In the genomic region with DNA sequence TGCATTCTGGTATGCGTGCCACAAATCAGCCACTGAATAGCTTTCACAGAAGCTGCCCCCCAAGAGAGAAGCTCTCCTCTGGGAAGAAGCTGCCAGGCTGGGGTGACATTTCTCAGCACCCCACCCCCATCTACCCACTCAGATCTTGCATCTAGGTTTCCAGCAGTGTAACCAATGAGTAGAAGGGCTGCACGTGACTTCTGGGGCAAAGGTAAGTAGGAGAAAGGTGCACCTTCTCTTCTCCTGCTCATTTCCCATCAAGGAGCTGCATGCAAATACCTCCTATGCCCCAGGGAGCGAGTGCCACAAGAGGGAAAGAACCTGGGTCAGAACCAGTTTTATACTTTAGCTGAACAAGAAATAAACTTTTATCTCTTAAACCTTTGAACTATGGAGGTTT, we compare ENCODE assay signal across 28 cellular contexts.
A peak's percentile ranks its signal among the peaks of the same experiment; 100 is the strongest.
DNase-seq lines count a peak whose midpoint lies in the region; ATAC-seq, FAIRE-seq and TF ChIP-seq lines count a peak whose summit lies in the region.
"Had no signal": no experiment of that assay in that cellular context is flagged by ENCODE, and none has a peak within 500 bp of the region (broad histone marks: within the 10 kb centered on the region; RNA-seq: fewer than 3 reads in every experiment).

No MANE protein-coding gene starts in this region.

- peaks cover 4% of the 10 kb centered on the region for H3K9me3 Mint-ChIP-seq in Calu3 (ENCODE audit: low read depth, unreplicated experiment)
- peaks cover 20% of the 10 kb centered on the region for H3K9me3 Mint-ChIP-seq in GM23338
- H3K9me3 Mint-ChIP-seq in progenitor cell of endocrine pancreas (ENCODE audit: low read depth), result peaks cover 4% of the 10 kb centered on the region

- no peaks in the 10 kb centered on the region for H3K27me3 ChIP-seq in GM23338 (ENCODE audit: insufficient read depth)
- H3K27me3 ChIP-seq in small intestine (ENCODE audit: control insufficient read depth in 2 of 2, insufficient read depth in 2 of 2, low read length in 2 of 2), result no peaks in the 10 kb centered on the region
- H3K27me3 ChIP-seq: BE2C, BLaER1 had no signal

- H3K27me3 Mint-ChIP-seq in Calu3 (ENCODE audit: unreplicated experiment) (no peaks in the 10 kb centered on the region), GM23338 (ENCODE audit: insufficient read depth, low read depth, poor library complexity) (peaks cover 2% of the 10 kb centered on the region), progenitor cell of endocrine pancreas (no peaks in the 10 kb centered on the region)

- no TSS peak for BruUV-seq in Calu3 (replicated peaks; lab: Mats Ljungman, UMichigan)

- H3K4me3 Mint-ChIP-seq in Calu3 (ENCODE audit: low read depth, unreplicated experiment) (no peak overlapping the region), GM23338 (no peak overlapping the region), progenitor cell of endocrine pancreas (ENCODE audit: low read depth) (no peak overlapping the region)
- H3K4me3 Mint-ChIP-seq: CD14-positive monocyte; CD4-positive, alpha-beta memory T cell; CD4-positive, CD25-positive, alpha-beta regulatory T cell; CD8-positive, alpha-beta memory T cell had no signal

- FAIRE-seq in small intestine (lab: Jason Lieb, UNC) (no peak), RCC 7860 (lab: Jason Lieb, UNC) (no peak)
- FAIRE-seq: A204.1, GM12878, GM12892, GM18507 had no signal

- H3K36me3 ChIP-seq in GM23338 (ENCODE audit: insufficient read depth), result no peaks in the 10 kb centered on the region; the same call in 1 of the 2 replicates
- no peaks in the 10 kb centered on the region for H3K36me3 ChIP-seq in small intestine (ENCODE audit: control insufficient read depth in 2 of 2, insufficient read depth in 2 of 2, low read length in 2 of 2)
- H3K36me3 ChIP-seq: BE2C, BLaER1 had no signal

- 49 to 79% (median 64%) methylated on average over 3 of the region's 3 CpGs for WGBS in small intestine, 3 donors

- 0 out of 2 replicates have a peak, but pooled peaks cover 8% of the 10 kb centered on the region for H3K9me2 ChIP-seq in GM23338 (ENCODE audit: insufficient read depth)

- no peaks in the 10 kb centered on the region for H3K79me2 ChIP-seq in GM23338 (replicated peaks; ENCODE audit: insufficient read depth)

- H3K27ac ChIP-seq in GM23338 (ENCODE audit: low read depth) (no peak overlapping the region), small intestine (ENCODE audit: low read depth in 1 of 2, low read length in 1 of 2) (no peak overlapping the region)
- H3K27ac ChIP-seq: BLaER1 had no signal

- H3K4me2 ChIP-seq in GM23338, result no peak overlapping the region
- H3K4me2 ChIP-seq: BLaER1 had no signal

- H3K4me1 Mint-ChIP-seq in Calu3 (ENCODE audit: low read depth, unreplicated experiment), result peaks cover 59% of the 10 kb centered on the region
- H3K4me1 Mint-ChIP-seq in GM23338, result no peaks in the 10 kb centered on the region
- peaks cover 16% of the 10 kb centered on the region for H3K4me1 Mint-ChIP-seq in progenitor cell of endocrine pancreas (ENCODE audit: low read depth)
- H3K4me1 Mint-ChIP-seq: CD14-positive monocyte; CD4-positive, alpha-beta memory T cell; CD4-positive, CD25-positive, alpha-beta regulatory T cell; CD8-positive, alpha-beta memory T cell had no signal

- intact Hi-C loops in Calu3 (cut with micrococcal nuclease; ENCODE audit: unreplicated experiment), result loop anchor here (10.0 kb wide), 2 partner anchors 427 to 607 kb away; no protein-coding TSS in a partner anchor
- intact Hi-C loops in left colon (cut with DNase I, micrococcal nuclease), result loop anchor here in 1 of 2 donors (10.0 kb wide), 1 partner anchor 237 kb away; no protein-coding TSS in a partner anchor

- no peaks in the 10 kb centered on the region for H3K9me3 ChIP-seq in small intestine (ENCODE audit: control insufficient read depth, low read depth)
- H3K9me3 ChIP-seq: BE2C had no signal

- CTCF ChIA-PET in Calu3 (lab: Charles Lee), result interaction anchor here (0.6 kb wide), 1 partner anchor 93 kb away, joined by 5 read pairs; no protein-coding TSS in a partner anchor

- TF ChIP-seq CTCF in Calu3 (IDR thresholded peaks at IDR 0.05; ENCODE audit: unreplicated experiment), result no peak
- TF ChIP-seq CTCF in GM23338 (conservative IDR thresholded peaks at IDR 0.05; ENCODE audit: low read depth in 2 of 2), result no peak
- no peak for TF ChIP-seq CTCF in progenitor cell of endocrine pancreas (IDR thresholded peaks at IDR 0.05; ENCODE audit: unreplicated experiment)

- DNase-seq in Calu3, result no peak
- DNase-seq in GM23338 (ENCODE audit: low spot score), result no peak
- no peak for DNase-seq in left colon
- peak; percentile 45 for DNase-seq in small intestine
- DNase-seq in progenitor cell of endocrine pancreas (ENCODE audit: low spot score, unreplicated experiment), result no peak
- no peak for DNase-seq in stimulated activated CD4-positive, alpha-beta T cell treated with anti-CD3 and anti-CD28 coated beads, Interleukin-1b, Interleukin-23, amount 100 ng/mL, for 48 hours
- no peak for DNase-seq in RCC 7860 (ENCODE audit: low spot score)
- DNase-seq: 8988T; ACHN; BE2C; C1 segment of cervical spinal cord; CD4-positive, alpha-beta memory T cell; CD4-positive, CD25-positive, alpha-beta regulatory T cell; CD8-positive, alpha-beta memory T cell; COR-L47; DMS 273 treated with DMSO at 0.1 percent for 48 hours; DMS153; DMS53; DMS79; DND-41; EL; GDM1 had no signal

- H3K27ac Mint-ChIP-seq in Calu3 (ENCODE audit: unreplicated experiment) (peak overlapping the region; percentile 78), GM23338 (no peak overlapping the region), progenitor cell of endocrine pancreas (no peak overlapping the region)
- H3K27ac Mint-ChIP-seq: CD14-positive monocyte; CD4-positive, alpha-beta memory T cell; CD4-positive, CD25-positive, alpha-beta regulatory T cell; CD8-positive, alpha-beta memory T cell had no signal

- H3K4me3 ChIP-seq in GM23338 (no peak overlapping the region), small intestine (ENCODE audit: low read depth in 1 of 2, low read length in 2 of 2) (no peak overlapping the region)
- H3K4me3 ChIP-seq: BLaER1, GM12878 had no signal

- peaks cover 7% of the 10 kb centered on the region for H3K36me3 Mint-ChIP-seq in Calu3 (ENCODE audit: insufficient read depth, unreplicated experiment)
- H3K36me3 Mint-ChIP-seq in GM23338 (ENCODE audit: low read depth), result peaks cover 5% of the 10 kb centered on the region; the same call in 1 of the 3 replicates
- peaks cover 1% of the 10 kb centered on the region for H3K36me3 Mint-ChIP-seq in progenitor cell of endocrine pancreas (ENCODE audit: insufficient read depth)
- H3K36me3 Mint-ChIP-seq: CD14-positive monocyte; CD4-positive, alpha-beta memory T cell; CD4-positive, CD25-positive, alpha-beta regulatory T cell; CD8-positive, alpha-beta memory T cell had no signal

- H2AFZ ChIP-seq in GM23338, result 0 out of 2 replicates have a peak overlapping the region, but pooled peaks have one; percentile 47

- H3K4me1 ChIP-seq in GM23338 (ENCODE audit: insufficient read depth) (no peaks in the 10 kb centered on the region), small intestine (ENCODE audit: control insufficient read depth in 2 of 2, insufficient read depth in 1 of 2, low read depth in 1 of 2, low read length in 1 of 2) (no peaks in the 10 kb centered on the region)
- H3K4me1 ChIP-seq: BE2C, BLaER1 had no signal

- no peaks in the 10 kb centered on the region for H4K20me1 ChIP-seq in GM23338 (replicated peaks; ENCODE audit: insufficient read depth)
- H4K20me1 ChIP-seq: BLaER1 had no signal

- ATAC-seq in GM23338 (no peak), left colon (peak; percentile 39)
- ATAC-seq: GM12878 had no signal

- no peaks in the 10 kb centered on the region for H3F3A ChIP-seq in GM23338 (replicated peaks; ENCODE audit: low read depth)
